Comparison of ENCODE assay signal across 9 cellular contexts in genomic region chr14:89386214-89386886, GRCh38. TPM values are rescaled to one million over a fixed set of nuclear protein-coding genes. Genes with fewer than 3 reads are reported as not detected.
A peak's percentile ranks its signal among the peaks of the same experiment; 100 is the strongest.
DNase-seq lines count a peak whose midpoint lies in the region; ATAC-seq and TF ChIP-seq lines count a peak whose summit lies in the region.
"Had no signal": no experiment of that assay in that cellular context is flagged by ENCODE, and none has a peak within 500 bp of the region (broad histone marks: within the 10 kb centered on the region; RNA-seq: fewer than 3 reads in every experiment).

No MANE protein-coding gene starts in this region.

- H3K79me2 ChIP-seq in OCI-LY1 (ENCODE audit: insufficient read depth, low read length), result peaks cover 19% of the 10 kb centered on the region

- H3K9ac ChIP-seq in OCI-LY1 (ENCODE audit: low read length), result peak overlapping the region; percentile 29; the same call in 1 of the 2 replicates

- no peak overlapping the region for H2AFZ ChIP-seq in OCI-LY1 (ENCODE audit: low read length)

- POLR2A ChIA-PET in activated CD4-positive, alpha-beta T cell treated with anti-CD3 and anti-CD28 coated beads, Interleukin-2, amount 10 ng/mL, durations not matched to agents 7 days and 5 days (lab: Charles Lee), result no interaction called here

- H3F3A ChIP-seq in OCI-LY1 (ENCODE audit: insufficient read depth, low read length), result no peaks in the 10 kb centered on the region

- peaks cover 15% of the 10 kb centered on the region for H3K4me1 Mint-ChIP-seq in activated CD4-positive, alpha-beta T cell treated with anti-CD3 and anti-CD28 coated beads, Interleukin-2, amount 10 ng/mL, durations not matched to agents 7 days and 5 days
- H3K4me1 Mint-ChIP-seq in stimulated activated memory B cell treated with anti-CD40 and anti-IgM and Interleukin-4, amounts not matched to agents 10 μg/mL and 1 μg/mL and 100 μg/mL, for 72 hours, result peaks cover 81% of the 10 kb centered on the region

- intact Hi-C loops in heart right ventricle (cut with DNase I), result no loop called here

- H3K27me3 ChIP-seq in OCI-LY1 (ENCODE audit: insufficient read depth, low read length) (no peaks in the 10 kb centered on the region), heart right ventricle (no peaks in the 10 kb centered on the region), MG63 (no peaks in the 10 kb centered on the region)

- H3K27me3 Mint-ChIP-seq in activated CD4-positive, alpha-beta T cell treated with anti-CD3 and anti-CD28 coated beads, Interleukin-2, amount 10 ng/mL, durations not matched to agents 7 days and 5 days, result no peaks in the 10 kb centered on the region
- H3K27me3 Mint-ChIP-seq in stimulated activated memory B cell treated with anti-CD40 and anti-IgM and Interleukin-4, amounts not matched to agents 10 μg/mL and 1 μg/mL and 100 μg/mL, for 72 hours, result no peaks in the 10 kb centered on the region

- CTCF ChIA-PET in activated CD4-positive, alpha-beta T cell treated with anti-CD3 and anti-CD28 coated beads, Interleukin-2, amount 10 ng/mL, durations not matched to agents 7 days and 5 days (lab: Charles Lee), result interaction anchor here (0.6 to 1.4 kb wide), 3 partner anchors 23 to 367 kb away, joined by 3 to 4 read pairs (median 3); no protein-coding TSS in a partner anchor

- no peaks in the 10 kb centered on the region for H4K20me1 ChIP-seq in OCI-LY1 (ENCODE audit: insufficient read depth, low read length)

- no peak overlapping the region for H3K4me3 Mint-ChIP-seq in activated CD4-positive, alpha-beta T cell treated with anti-CD3 and anti-CD28 coated beads, Interleukin-2, amount 10 ng/mL, durations not matched to agents 7 days and 5 days
- H3K4me3 Mint-ChIP-seq in stimulated activated memory B cell treated with anti-CD40 and anti-IgM and Interleukin-4, amounts not matched to agents 10 μg/mL and 1 μg/mL and 100 μg/mL, for 72 hours, result no peak overlapping the region

- H3K36me3 ChIP-seq in OCI-LY1 (ENCODE audit: insufficient read depth, low read length) (no peaks in the 10 kb centered on the region; the same call in 1 of the 2 replicates), heart right ventricle (no peaks in the 10 kb centered on the region), MG63 (no peaks in the 10 kb centered on the region)

- H3K9me3 ChIP-seq in OCI-LY1 (ENCODE audit: low read length), result no peaks in the 10 kb centered on the region
- H3K9me3 ChIP-seq in heart right ventricle, result no peaks in the 10 kb centered on the region
- no peaks in the 10 kb centered on the region for H3K9me3 ChIP-seq in MG63

- ATAC-seq in heart right ventricle, result peak; percentile 39 to 90 (median 61)
- ATAC-seq in stimulated activated memory B cell treated with anti-CD40 and anti-IgM and Interleukin-4, amounts not matched to agents 10 μg/mL and 1 μg/mL and 100 μg/mL, for 72 hours, result peak; percentile 67

- no peaks in the 10 kb centered on the region for H3K9me2 ChIP-seq in OCI-LY1 (ENCODE audit: low read depth, low read length)

- 46 to 48% methylated on average over 9 of the region's 9 CpGs for WGBS in heart right ventricle, 2 donors

- H3K4me1 ChIP-seq in OCI-LY1 (ENCODE audit: insufficient read depth, low read length, severe bottlenecking) (peaks cover 73% of the 10 kb centered on the region), heart right ventricle (peaks cover 9 to 83% (median 58%) of the 10 kb centered on the region in 9 donors)

- H3K4me2 ChIP-seq in OCI-LY1 (ENCODE audit: low read length), result peak overlapping the region; percentile 54

- H3K9me3 Mint-ChIP-seq in activated CD4-positive, alpha-beta T cell treated with anti-CD3 and anti-CD28 coated beads, Interleukin-2, amount 10 ng/mL, durations not matched to agents 7 days and 5 days, result peaks cover 7% of the 10 kb centered on the region
- H3K9me3 Mint-ChIP-seq in stimulated activated memory B cell treated with anti-CD40 and anti-IgM and Interleukin-4, amounts not matched to agents 10 μg/mL and 1 μg/mL and 100 μg/mL, for 72 hours, result no peaks in the 10 kb centered on the region

- peak; percentile 21 for DNase-seq in activated CD4-positive, alpha-beta T cell treated with anti-CD3 and anti-CD28 coated beads for 48 hours
- DNase-seq in activated CD4-positive, alpha-beta T cell treated with anti-CD3 and anti-CD28 coated beads, Interleukin-2, amount 10 ng/mL, durations not matched to agents 7 days and 5 days, result no peak
- DNase-seq in heart right ventricle (no peak), C1 segment of cervical spinal cord (lab: John Stamatoyannopoulos, UW) (no peak), MG63 (no peak)
- DNase-seq in activated CD4-positive, alpha-beta T cell treated with anti-CD3 and anti-CD28 coated beads for 1 hour, result no peak
- DNase-seq: activated CD8-positive, alpha-beta memory T cell treated with anti-CD3 and anti-CD28 coated beads, Interleukin-2, amount 50 U/mL, for 48 hours had no signal

- no peak overlapping the region for H3K27ac Mint-ChIP-seq in activated CD4-positive, alpha-beta T cell treated with anti-CD3 and anti-CD28 coated beads, Interleukin-2, amount 10 ng/mL, durations not matched to agents 7 days and 5 days
- peak overlapping the region; percentile 94 for H3K27ac Mint-ChIP-seq in stimulated activated memory B cell treated with anti-CD40 and anti-IgM and Interleukin-4, amounts not matched to agents 10 μg/mL and 1 μg/mL and 100 μg/mL, for 72 hours

- peaks cover 24% of the 10 kb centered on the region for H3K36me3 Mint-ChIP-seq in activated CD4-positive, alpha-beta T cell treated with anti-CD3 and anti-CD28 coated beads, Interleukin-2, amount 10 ng/mL, durations not matched to agents 7 days and 5 days (ENCODE audit: low read depth)
- H3K36me3 Mint-ChIP-seq in stimulated activated memory B cell treated with anti-CD40 and anti-IgM and Interleukin-4, amounts not matched to agents 10 μg/mL and 1 μg/mL and 100 μg/mL, for 72 hours, result peaks cover 34% of the 10 kb centered on the region

- TF ChIP-seq CTCF in OCI-LY1 (IDR thresholded peaks at IDR 0.05; ENCODE audit: low read length) (no peak), heart right ventricle (IDR thresholded peaks at IDR 0.05) (no peak)

- H3K4me3 ChIP-seq in OCI-LY1 (ENCODE audit: low read depth, low read length, poor library complexity, severe bottlenecking) (no peak overlapping the region), heart right ventricle (no peak overlapping the region), MG63 (no peak overlapping the region)

- H3K27ac ChIP-seq in OCI-LY1 (ENCODE audit: low read depth, low read length, poor library complexity, severe bottlenecking) (peak overlapping the region; percentile 87), heart right ventricle (peak overlapping the region in 8 of 10 donors; percentile 1 to 59 (median 36))

RNA-seq across cellular contexts. Expression of gene FOXN3, which starts 30.7 kb away (rescaled TPM):
- 10 to 100 TPM; 92.2 to 94.4 TPM for total RNA-seq in activated CD4-positive, alpha-beta T cell treated with anti-CD3 and anti-CD28 coated beads, Interleukin-2, amount 10 ng/mL, durations not matched to agents 7 days and 5 days
- 100 to 1,000 TPM in 8 of 10 donors, 10 to 100 TPM in 2; 87.5 to 150 (median 114) TPM for total RNA-seq in heart right ventricle
- polyA plus RNA-seq in heart right ventricle, result 10 to 100 TPM; 13.0 to 21.1 TPM
- 1.4 and 1.6 TPM in 2 replicates for total RNA-seq in MG63 (2014; rRNA removed; shearing (Covaris generic); ENCODE audit: low replicate concordance)

Comparison
In these comparisons a context has a peak if more than half of its experiments do, and no peak if none do; other contexts are left out.
1. RNA of gene FOXN3, which starts 30.7 kb away (total RNA-seq): 87.5 to 150 TPM in heart right ventricle and 92.2 to 94.4 TPM in activated CD4-positive, alpha-beta T cell treated with anti-CD3 and anti-CD28 coated beads, Interleukin-2, amount 10 ng/mL, durations not matched to agents 7 days and 5 days; 1.4 to 1.6 TPM in MG63; every median in the first group is over 10 times any median in the second.